Comparison of ENCODE assay signal across 21 cellular contexts in the genomic region with DNA sequence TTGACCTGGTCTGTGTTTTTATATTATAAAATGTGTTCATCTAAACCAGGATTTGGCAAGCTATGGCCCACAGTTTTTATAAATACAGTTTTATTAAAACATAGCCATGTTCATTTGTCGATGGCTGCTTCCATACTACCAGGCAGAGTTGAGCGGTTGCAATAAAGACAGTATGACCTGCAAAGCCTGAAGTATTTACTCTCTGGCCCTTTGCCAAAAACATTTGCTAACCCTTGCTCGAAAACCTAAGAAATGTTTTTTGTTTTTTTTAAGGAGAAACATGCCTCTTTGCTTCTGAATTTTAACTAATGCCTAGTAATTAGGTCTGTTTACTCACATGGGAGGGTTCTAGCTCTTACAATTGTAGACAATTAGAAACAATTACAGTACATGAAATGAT.
DNase-seq lines count a peak whose midpoint lies in the region; ATAC-seq and TF ChIP-seq lines count a peak whose summit lies in the region.
"Had no signal": no experiment of that assay in that cellular context is flagged by ENCODE, and none has a peak within 500 bp of the region (broad histone marks: within the 10 kb centered on the region; RNA-seq: fewer than 3 reads in every experiment).

No MANE protein-coding gene starts in this region.

- H3K4me3 ChIP-seq in esophagus muscularis mucosa = no peak overlapping the region
- no peak overlapping the region for H3K4me3 ChIP-seq in psoas muscle
- H3K4me3 ChIP-seq: breast epithelium, GM23338 had no signal

- 46% methylated on average over 3 of the region's 3 CpGs for WGBS in esophagus muscularis mucosa
- WGBS in psoas muscle, 3 donors = 60 to 61% (median 60%) methylated on average over 3 of the region's 3 CpGs

- peaks cover 0 to 5% (median 0%) of the 10 kb centered on the region in 4 donors for H3K4me1 ChIP-seq in esophagus muscularis mucosa
- H3K4me1 ChIP-seq in psoas muscle = no peaks in the 10 kb centered on the region
- H3K4me1 ChIP-seq: breast epithelium had no signal

- no peak for TF ChIP-seq EP300 in Ishikawa (IDR thresholded peaks at IDR 0.05; ENCODE audit: borderline replicate concordance)
- no peak for TF ChIP-seq EP300 in esophagus muscularis mucosa (IDR thresholded peaks at IDR 0.05)

- no peak for TF ChIP-seq RAD21 in Ishikawa (IDR thresholded peaks at IDR 0.05; ENCODE audit: low read depth)

- intact Hi-C loops in esophagus muscularis mucosa (cut with DNase I) (no loop called here), psoas muscle (cut with DNase I) (no loop called here)

- ATAC-seq in GM18505 (IDR thresholded peaks at IDR 0.05; ENCODE audit: unreplicated experiment) (no peak), psoas muscle (no peak)
- ATAC-seq: GM23338, T-cell had no signal

- DNase-seq in NCI-H2081 (lab: John Stamatoyannopoulos, UW) = peak; percentile 67 to 77
- DNase-seq in SHP77 treated with DMSO at 0.1 percent for 48 hours (lab: John Stamatoyannopoulos, UW) = peak; percentile 48
- DNase-seq in left kidney (ENCODE audit: low read depth, low spot score) = peak; percentile 25
- DNase-seq in activated CD4-positive, alpha-beta T cell treated with anti-CD3 and anti-CD28 coated beads for 1 hour = no peak
- DNase-seq in esophagus muscularis mucosa (ENCODE audit: extremely low spot score) = no peak
- DNase-seq in psoas muscle = no peak
- DNase-seq: activated CD8-positive, alpha-beta memory T cell treated with anti-CD3 and anti-CD28 coated beads for 24 hours; activated naive CD8-positive, alpha-beta T cell treated with anti-CD3 and anti-CD28 coated beads for 36 hours; islet precursor cell; KG1; mesendoderm; NCI-H187; stimulated activated CD4-positive, alpha-beta T cell treated with anti-CD3 and anti-CD28 coated beads, Interleukin-15, amount 100 ng/mL, for 24 hours; stimulated activated naive CD4-positive, alpha-beta T cell; T-cell; WERI-Rb-1 had no signal

- H3K36me3 ChIP-seq in esophagus muscularis mucosa (no peaks in the 10 kb centered on the region), psoas muscle (ENCODE audit: insufficient read depth in 1 of 2, low read depth in 1 of 2) (no peaks in the 10 kb centered on the region)
- H3K36me3 ChIP-seq: breast epithelium, WERI-Rb-1 had no signal

- H3K9me3 ChIP-seq in esophagus muscularis mucosa (no peaks in the 10 kb centered on the region), psoas muscle (no peaks in the 10 kb centered on the region)
- H3K9me3 ChIP-seq: breast epithelium had no signal

- H3K27me3 ChIP-seq in esophagus muscularis mucosa (no peaks in the 10 kb centered on the region), psoas muscle (ENCODE audit: insufficient read depth in 3 of 3, low read length in 2 of 3) (no peaks in the 10 kb centered on the region)
- H3K27me3 ChIP-seq: breast epithelium had no signal

- TF ChIP-seq CTCF in esophagus muscularis mucosa (IDR thresholded peaks at IDR 0.05) (no peak), psoas muscle (IDR thresholded peaks at IDR 0.05) (no peak)

- H3K27ac ChIP-seq in esophagus muscularis mucosa (replicated peaks in 1 of 4) (no peak overlapping the region), psoas muscle (no peak overlapping the region)
- H3K27ac ChIP-seq: breast epithelium, HL-60, WERI-Rb-1 had no signal

- TF ChIP-seq POLR2A in GM18505 (IDR thresholded peaks at IDR 0.05; ENCODE audit: borderline replicate concordance, extremely low read depth, insufficient read depth, insufficient read length) (no peak), esophagus muscularis mucosa (IDR thresholded peaks at IDR 0.05; ENCODE audit: low read depth) (no peak)

TF ChIP-seq in Ishikawa, 13 proteins besides CTCF, POLR2A, EP300 and RAD21:
- no peak for TF ChIP-seq TEAD4 (IDR thresholded peaks at IDR 0.05)
- TF ChIP-seq NFIC (IDR thresholded peaks at IDR 0.05) = peak; percentile 70
- no peak for TF ChIP-seq EGR1 (IDR thresholded peaks at IDR 0.05)
TF ChIP-seq in Ishikawa: peak in this region for 1.

Comparison
In these comparisons a context has a peak if more than half of its experiments do, and no peak if none do; other contexts are left out.
1. DNase-seq: peak in NCI-H2081 (2 of 2), SHP77 treated with DMSO at 0.1 percent for 48 hours (single experiment) and left kidney (single experiment); none in activated CD4-positive, alpha-beta T cell treated with anti-CD3 and anti-CD28 coated beads for 1 hour (single experiment), esophagus muscularis mucosa (single experiment) and psoas muscle (0 of 2).